In the genomic region with DNA sequence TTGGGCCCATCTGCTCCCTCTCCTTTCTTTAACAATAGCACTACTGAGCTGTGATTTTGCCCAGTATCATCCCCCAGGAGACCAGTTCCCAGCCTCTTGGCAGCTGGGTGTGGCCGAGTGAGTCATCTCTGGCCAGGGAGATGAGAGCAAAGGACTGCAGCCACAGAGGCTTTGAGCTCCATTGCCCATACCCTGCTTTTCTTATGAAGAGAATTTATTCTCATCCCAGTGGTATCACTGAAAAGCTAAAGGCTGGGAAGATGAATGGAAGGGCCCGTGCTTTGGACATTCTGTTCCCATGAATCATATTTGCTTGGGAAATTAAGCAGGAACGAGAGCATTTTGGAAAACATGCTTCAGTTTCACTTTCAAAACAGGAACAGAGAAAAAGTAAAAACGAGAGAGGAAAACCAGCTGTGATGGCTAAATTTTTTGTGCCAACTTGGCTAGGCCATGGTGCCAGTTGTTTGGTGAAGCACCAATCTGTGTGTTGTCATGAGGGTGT, we compare ENCODE assay signal across 2 cellular contexts.
TF ChIP-seq lines count a peak whose summit lies in the region.

No MANE protein-coding gene starts in this region.

TF ChIP-seq in IMR-90, 13 proteins besides CTCF, POLR2A, EP300 and RAD21:
- TF ChIP-seq, protein P1, sequence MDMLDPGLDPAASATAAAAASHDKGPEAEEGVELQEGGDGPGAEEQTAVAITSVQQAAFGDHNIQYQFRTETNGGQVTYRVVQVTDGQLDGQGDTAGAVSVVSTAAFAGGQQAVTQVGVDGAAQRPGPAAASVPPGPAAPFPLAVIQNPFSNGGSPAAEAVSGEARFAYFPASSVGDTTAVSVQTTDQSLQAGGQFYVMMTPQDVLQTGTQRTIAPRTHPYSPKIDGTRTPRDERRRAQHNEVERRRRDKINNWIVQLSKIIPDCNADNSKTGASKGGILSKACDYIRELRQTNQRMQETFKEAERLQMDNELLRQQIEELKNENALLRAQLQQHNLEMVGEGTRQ (IDR thresholded peaks at IDR 0.05; ENCODE audit: low read depth, low read length) = no peak
- TF ChIP-seq FOS (IDR thresholded peaks at IDR 0.05; ENCODE audit: low read depth, low read length) (peak; percentile 46; the same call in 1 of the 2 replicates), BHLHE40 (IDR thresholded peaks at IDR 0.05; ENCODE audit: low read depth, low read length) (peak; percentile 81; the same call in 1 of the 2 replicates)

TF ChIP-seq in HepG2, 621 proteins besides CTCF, POLR2A, EP300 and RAD21:
- TF ChIP-seq FOSL2 (CRISPR knock-in tag; IDR thresholded peaks at IDR 0.05) (peak; percentile 97), RCOR2 (CRISPR knock-in tag; IDR thresholded peaks at IDR 0.05) (0 out of 2 replicates have a peak, but pooled peaks have one; percentile 20), SSRP1 (CRISPR knock-in tag; IDR thresholded peaks at IDR 0.05) (0 out of 2 replicates have a peak, but pooled peaks have one; percentile 45), KMT2B (CRISPR knock-in tag; IDR thresholded peaks at IDR 0.05) (0 out of 2 replicates have a peak, but pooled peaks have one; percentile 51), PHF20 (CRISPR knock-in tag; IDR thresholded peaks at IDR 0.05) (no peak), IRF2 (CRISPR knock-in tag; IDR thresholded peaks at IDR 0.05) (0 out of 2 replicates have a peak, but pooled peaks have one; percentile 41), EZH2 (conservative IDR thresholded peaks at IDR 0.05; ENCODE audit: low read depth, low read length) (no peak), TEAD3 (CRISPR knock-in tag; optimal IDR thresholded peaks at IDR 0.05; ENCODE audit: borderline replicate concordance) (peak; percentile 30), ASH2L (IDR thresholded peaks at IDR 0.05; ENCODE audit: insufficient read length, low read depth, low read length) (peak; percentile 22), JUN (CRISPR knock-in tag; IDR thresholded peaks at IDR 0.05) (peak; percentile 43; the same call in 1 of the 2 replicates), ZNF350 (CRISPR knock-in tag; IDR thresholded peaks at IDR 0.05; ENCODE audit: borderline replicate concordance, low read depth) (no peak), RXRB (CRISPR knock-in tag; IDR thresholded peaks at IDR 0.05; ENCODE audit: borderline replicate concordance) (peak; percentile 35; the same call in 1 of the 2 replicates), JUND (CRISPR knock-in tag; IDR thresholded peaks at IDR 0.05) (peak; percentile 86), SP5 (CRISPR knock-in tag; IDR thresholded peaks at IDR 0.05; ENCODE audit: borderline replicate concordance, low read depth) (0 out of 2 replicates have a peak, but pooled peaks have one; percentile 36), KLF6 (CRISPR knock-in tag; IDR thresholded peaks at IDR 0.05) (0 out of 2 replicates have a peak, but pooled peaks have one; percentile 44), SAP130 (CRISPR knock-in tag; IDR thresholded peaks at IDR 0.05; ENCODE audit: low read depth) (peak; percentile 52), XRCC5 (optimal IDR thresholded peaks at IDR 0.05; ENCODE audit: low read length) (peak; percentile 78), ZNF501 (CRISPR knock-in tag; IDR thresholded peaks at IDR 0.05) (0 out of 2 replicates have a peak, but pooled peaks have one; percentile 52), POGZ (CRISPR knock-in tag; IDR thresholded peaks at IDR 0.05) (no peak), ZNF644 (CRISPR knock-in tag; IDR thresholded peaks at IDR 0.05; ENCODE audit: low read depth) (peak; percentile 41; the same call in 1 of the 2 replicates), SOX13 (IDR thresholded peaks at IDR 0.05) (no peak), SOX13 (CRISPR knock-in tag; conservative IDR thresholded peaks at IDR 0.05 in 1 of 2, IDR thresholded peaks at IDR 0.05 in 1 of 2) (peak in 1 of 2 experiments; percentile 16; a peak in 1 of 4 replicates), FOSL1 (CRISPR knock-in tag; IDR thresholded peaks at IDR 0.05; ENCODE audit: borderline replicate concordance) (peak; percentile 81), HMG20B (CRISPR knock-in tag; conservative IDR thresholded peaks at IDR 0.05) (0 out of 2 replicates have a peak, but pooled peaks have one; percentile 37), GFI1 (CRISPR knock-in tag; IDR thresholded peaks at IDR 0.05; ENCODE audit: borderline replicate concordance) (peak; percentile 78; the same call in 1 of the 2 replicates), U2AF1 (optimal IDR thresholded peaks at IDR 0.05; ENCODE audit: low read depth, low read length) (peak; percentile 57)
- TF ChIP-seq, protein P2, sequence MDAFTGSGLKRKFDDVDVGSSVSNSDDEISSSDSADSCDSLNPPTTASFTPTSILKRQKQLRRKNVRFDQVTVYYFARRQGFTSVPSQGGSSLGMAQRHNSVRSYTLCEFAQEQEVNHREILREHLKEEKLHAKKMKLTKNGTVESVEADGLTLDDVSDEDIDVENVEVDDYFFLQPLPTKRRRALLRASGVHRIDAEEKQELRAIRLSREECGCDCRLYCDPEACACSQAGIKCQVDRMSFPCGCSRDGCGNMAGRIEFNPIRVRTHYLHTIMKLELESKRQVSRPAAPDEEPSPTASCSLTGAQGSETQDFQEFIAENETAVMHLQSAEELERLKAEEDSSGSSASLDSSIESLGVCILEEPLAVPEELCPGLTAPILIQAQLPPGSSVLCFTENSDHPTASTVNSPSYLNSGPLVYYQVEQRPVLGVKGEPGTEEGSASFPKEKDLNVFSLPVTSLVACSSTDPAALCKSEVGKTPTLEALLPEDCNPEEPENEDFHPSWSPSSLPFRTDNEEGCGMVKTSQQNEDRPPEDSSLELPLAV (CRISPR knock-in tag; conservative IDR thresholded peaks at IDR 0.05; ENCODE audit: low read depth) = no peak
- TF ChIP-seq, protein P3, sequence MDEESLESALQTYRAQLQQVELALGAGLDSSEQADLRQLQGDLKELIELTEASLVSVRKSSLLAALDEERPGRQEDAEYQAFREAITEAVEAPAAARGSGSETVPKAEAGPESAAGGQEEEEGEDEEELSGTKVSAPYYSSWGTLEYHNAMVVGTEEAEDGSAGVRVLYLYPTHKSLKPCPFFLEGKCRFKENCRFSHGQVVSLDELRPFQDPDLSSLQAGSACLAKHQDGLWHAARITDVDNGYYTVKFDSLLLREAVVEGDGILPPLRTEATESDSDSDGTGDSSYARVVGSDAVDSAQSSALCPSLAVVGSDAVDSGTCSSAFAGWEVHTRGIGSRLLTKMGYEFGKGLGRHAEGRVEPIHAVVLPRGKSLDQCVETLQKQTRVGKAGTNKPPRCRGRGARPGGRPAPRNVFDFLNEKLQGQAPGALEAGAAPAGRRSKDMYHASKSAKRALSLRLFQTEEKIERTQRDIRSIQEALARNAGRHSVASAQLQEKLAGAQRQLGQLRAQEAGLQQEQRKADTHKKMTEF (CRISPR knock-in tag; IDR thresholded peaks at IDR 0.05) = 0 out of 2 replicates have a peak, but pooled peaks have one; percentile 42
- TF ChIP-seq, protein P4, sequence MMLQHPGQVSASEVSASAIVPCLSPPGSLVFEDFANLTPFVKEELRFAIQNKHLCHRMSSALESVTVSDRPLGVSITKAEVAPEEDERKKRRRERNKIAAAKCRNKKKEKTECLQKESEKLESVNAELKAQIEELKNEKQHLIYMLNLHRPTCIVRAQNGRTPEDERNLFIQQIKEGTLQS (CRISPR knock-in tag; IDR thresholded peaks at IDR 0.05) = peak; percentile 86
- TF ChIP-seq, protein P5, sequence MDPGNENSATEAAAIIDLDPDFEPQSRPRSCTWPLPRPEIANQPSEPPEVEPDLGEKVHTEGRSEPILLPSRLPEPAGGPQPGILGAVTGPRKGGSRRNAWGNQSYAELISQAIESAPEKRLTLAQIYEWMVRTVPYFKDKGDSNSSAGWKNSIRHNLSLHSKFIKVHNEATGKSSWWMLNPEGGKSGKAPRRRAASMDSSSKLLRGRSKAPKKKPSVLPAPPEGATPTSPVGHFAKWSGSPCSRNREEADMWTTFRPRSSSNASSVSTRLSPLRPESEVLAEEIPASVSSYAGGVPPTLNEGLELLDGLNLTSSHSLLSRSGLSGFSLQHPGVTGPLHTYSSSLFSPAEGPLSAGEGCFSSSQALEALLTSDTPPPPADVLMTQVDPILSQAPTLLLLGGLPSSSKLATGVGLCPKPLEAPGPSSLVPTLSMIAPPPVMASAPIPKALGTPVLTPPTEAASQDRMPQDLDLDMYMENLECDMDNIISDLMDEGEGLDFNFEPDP (CRISPR knock-in tag; conservative IDR thresholded peaks at IDR 0.05) = no peak
- TF ChIP-seq, protein P6, sequence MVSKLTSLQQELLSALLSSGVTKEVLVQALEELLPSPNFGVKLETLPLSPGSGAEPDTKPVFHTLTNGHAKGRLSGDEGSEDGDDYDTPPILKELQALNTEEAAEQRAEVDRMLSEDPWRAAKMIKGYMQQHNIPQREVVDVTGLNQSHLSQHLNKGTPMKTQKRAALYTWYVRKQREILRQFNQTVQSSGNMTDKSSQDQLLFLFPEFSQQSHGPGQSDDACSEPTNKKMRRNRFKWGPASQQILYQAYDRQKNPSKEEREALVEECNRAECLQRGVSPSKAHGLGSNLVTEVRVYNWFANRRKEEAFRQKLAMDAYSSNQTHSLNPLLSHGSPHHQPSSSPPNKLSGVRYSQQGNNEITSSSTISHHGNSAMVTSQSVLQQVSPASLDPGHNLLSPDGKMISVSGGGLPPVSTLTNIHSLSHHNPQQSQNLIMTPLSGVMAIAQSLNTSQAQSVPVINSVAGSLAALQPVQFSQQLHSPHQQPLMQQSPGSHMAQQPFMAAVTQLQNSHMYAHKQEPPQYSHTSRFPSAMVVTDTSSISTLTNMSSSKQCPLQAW (CRISPR knock-in tag; IDR thresholded peaks at IDR 0.05) = peak; percentile 49; the same call in 1 of the 2 replicates
- TF ChIP-seq, protein P7, sequence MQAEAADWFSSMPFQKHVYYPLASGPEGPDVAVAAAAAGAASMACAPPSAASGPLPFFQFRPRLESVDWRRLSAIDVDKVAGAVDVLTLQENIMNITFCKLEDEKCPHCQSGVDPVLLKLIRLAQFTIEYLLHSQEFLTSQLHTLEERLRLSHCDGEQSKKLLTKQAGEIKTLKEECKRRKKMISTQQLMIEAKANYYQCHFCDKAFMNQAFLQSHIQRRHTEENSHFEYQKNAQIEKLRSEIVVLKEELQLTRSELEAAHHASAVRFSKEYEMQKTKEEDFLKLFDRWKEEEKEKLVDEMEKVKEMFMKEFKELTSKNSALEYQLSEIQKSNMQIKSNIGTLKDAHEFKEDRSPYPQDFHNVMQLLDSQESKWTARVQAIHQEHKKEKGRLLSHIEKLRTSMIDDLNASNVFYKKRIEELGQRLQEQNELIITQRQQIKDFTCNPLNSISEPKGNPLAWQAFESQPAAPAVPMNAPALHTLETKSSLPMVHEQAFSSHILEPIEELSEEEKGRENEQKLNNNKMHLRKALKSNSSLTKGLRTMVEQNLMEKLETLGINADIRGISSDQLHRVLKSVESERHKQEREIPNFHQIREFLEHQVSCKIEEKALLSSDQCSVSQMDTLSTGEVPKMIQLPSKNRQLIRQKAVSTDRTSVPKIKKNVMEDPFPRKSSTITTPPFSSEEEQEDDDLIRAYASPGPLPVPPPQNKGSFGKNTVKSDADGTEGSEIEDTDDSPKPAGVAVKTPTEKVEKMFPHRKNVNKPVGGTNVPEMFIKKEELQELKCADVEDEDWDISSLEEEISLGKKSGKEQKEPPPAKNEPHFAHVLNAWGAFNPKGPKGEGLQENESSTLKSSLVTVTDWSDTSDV (CRISPR knock-in tag; IDR thresholded peaks at IDR 0.05) = no peak
- TF ChIP-seq, protein P8, sequence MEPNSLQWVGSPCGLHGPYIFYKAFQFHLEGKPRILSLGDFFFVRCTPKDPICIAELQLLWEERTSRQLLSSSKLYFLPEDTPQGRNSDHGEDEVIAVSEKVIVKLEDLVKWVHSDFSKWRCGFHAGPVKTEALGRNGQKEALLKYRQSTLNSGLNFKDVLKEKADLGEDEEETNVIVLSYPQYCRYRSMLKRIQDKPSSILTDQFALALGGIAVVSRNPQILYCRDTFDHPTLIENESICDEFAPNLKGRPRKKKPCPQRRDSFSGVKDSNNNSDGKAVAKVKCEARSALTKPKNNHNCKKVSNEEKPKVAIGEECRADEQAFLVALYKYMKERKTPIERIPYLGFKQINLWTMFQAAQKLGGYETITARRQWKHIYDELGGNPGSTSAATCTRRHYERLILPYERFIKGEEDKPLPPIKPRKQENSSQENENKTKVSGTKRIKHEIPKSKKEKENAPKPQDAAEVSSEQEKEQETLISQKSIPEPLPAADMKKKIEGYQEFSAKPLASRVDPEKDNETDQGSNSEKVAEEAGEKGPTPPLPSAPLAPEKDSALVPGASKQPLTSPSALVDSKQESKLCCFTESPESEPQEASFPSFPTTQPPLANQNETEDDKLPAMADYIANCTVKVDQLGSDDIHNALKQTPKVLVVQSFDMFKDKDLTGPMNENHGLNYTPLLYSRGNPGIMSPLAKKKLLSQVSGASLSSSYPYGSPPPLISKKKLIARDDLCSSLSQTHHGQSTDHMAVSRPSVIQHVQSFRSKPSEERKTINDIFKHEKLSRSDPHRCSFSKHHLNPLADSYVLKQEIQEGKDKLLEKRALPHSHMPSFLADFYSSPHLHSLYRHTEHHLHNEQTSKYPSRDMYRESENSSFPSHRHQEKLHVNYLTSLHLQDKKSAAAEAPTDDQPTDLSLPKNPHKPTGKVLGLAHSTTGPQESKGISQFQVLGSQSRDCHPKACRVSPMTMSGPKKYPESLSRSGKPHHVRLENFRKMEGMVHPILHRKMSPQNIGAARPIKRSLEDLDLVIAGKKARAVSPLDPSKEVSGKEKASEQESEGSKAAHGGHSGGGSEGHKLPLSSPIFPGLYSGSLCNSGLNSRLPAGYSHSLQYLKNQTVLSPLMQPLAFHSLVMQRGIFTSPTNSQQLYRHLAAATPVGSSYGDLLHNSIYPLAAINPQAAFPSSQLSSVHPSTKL (CRISPR knock-in tag; IDR thresholded peaks at IDR 0.05) = peak; percentile 52
- TF ChIP-seq, protein P9, sequence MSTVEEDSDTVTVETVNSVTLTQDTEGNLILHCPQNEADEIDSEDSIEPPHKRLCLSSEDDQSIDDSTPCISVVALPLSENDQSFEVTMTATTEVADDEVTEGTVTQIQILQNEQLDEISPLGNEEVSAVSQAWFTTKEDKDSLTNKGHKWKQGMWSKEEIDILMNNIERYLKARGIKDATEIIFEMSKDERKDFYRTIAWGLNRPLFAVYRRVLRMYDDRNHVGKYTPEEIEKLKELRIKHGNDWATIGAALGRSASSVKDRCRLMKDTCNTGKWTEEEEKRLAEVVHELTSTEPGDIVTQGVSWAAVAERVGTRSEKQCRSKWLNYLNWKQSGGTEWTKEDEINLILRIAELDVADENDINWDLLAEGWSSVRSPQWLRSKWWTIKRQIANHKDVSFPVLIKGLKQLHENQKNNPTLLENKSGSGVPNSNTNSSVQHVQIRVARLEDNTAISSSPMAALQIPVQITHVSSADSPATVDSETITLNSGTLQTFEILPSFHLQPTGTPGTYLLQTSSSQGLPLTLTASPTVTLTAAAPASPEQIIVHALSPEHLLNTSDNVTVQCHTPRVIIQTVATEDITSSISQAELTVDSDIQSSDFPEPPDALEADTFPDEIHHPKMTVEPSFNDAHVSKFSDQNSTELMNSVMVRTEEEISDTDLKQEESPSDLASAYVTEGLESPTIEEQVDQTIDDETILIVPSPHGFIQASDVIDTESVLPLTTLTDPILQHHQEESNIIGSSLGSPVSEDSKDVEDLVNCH (CRISPR knock-in tag; IDR thresholded peaks at IDR 0.05) = no peak
- TF ChIP-seq, protein P10, sequence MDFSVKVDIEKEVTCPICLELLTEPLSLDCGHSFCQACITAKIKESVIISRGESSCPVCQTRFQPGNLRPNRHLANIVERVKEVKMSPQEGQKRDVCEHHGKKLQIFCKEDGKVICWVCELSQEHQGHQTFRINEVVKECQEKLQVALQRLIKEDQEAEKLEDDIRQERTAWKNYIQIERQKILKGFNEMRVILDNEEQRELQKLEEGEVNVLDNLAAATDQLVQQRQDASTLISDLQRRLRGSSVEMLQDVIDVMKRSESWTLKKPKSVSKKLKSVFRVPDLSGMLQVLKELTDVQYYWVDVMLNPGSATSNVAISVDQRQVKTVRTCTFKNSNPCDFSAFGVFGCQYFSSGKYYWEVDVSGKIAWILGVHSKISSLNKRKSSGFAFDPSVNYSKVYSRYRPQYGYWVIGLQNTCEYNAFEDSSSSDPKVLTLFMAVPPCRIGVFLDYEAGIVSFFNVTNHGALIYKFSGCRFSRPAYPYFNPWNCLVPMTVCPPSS (IDR thresholded peaks at IDR 0.05) = no peak
